ENCODE assay signal across 26 cellular contexts in the genomic region with DNA sequence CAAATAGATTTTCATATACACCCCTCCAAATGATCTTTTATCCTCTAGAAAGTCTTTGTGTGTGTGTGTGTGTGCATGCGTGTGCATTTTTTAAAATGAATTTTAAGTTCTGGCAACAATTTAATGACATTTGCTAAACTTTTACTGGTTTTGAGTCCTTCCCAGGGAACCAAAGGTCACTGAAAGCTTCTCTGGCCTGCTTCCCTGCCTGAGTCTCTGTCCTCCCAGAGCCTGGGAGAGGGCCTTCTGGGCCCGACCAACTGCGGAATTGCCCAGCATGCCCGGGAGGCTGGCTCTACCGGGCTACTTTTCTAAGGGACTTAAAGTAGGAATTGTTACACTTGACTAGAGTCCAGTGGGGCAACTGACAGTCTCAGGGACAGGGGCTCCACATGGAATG. TPM values are rescaled to one million over a fixed set of nuclear protein-coding genes. Genes with fewer than 3 reads are reported as not detected.
"Had no signal": no experiment of that assay in that cellular context is flagged by ENCODE, and none has a peak within 500 bp of the region (broad histone marks: within the 10 kb centered on the region; RNA-seq: fewer than 3 reads in every experiment).

No MANE protein-coding gene starts in this region.

- H3K4me3 Mint-ChIP-seq: activated CD4-positive, alpha-beta memory T cell treated with anti-CD3 and anti-CD28 coated beads, Interleukin-2, amount 10 ng/mL, durations not matched to agents 7 days and 5 days; activated naive CD4-positive, alpha-beta T cell treated with anti-CD3 and anti-CD28 coated beads for 36 hours; activated T-cell treated with anti-CD3 and anti-CD28 coated beads, Interleukin-2, amount 50 U/mL, for 24 hours; brain; neural crest cell; T-helper 2 cell treated with Interferon-gamma antibody and Interleukin-4, amounts not matched to agents 5 μg/mL and 100 μg/mL, for 36 hours had no signal

- H3K27me3 ChIP-seq: esophagus muscularis mucosa, gastroesophageal sphincter, heart left ventricle, tibial nerve, uterus had no signal

- H3K27ac ChIP-seq: coronary artery, esophagus muscularis mucosa, gastroesophageal sphincter, heart left ventricle, uterus had no signal

- DNase-seq: activated CD4-positive, alpha-beta T cell treated with anti-CD3 and anti-CD28 coated beads for 4 hours; activated naive CD4-positive, alpha-beta T cell treated with anti-CD3 and anti-CD28 coated beads for 36 hours; activated T-cell treated with anti-CD3 and anti-CD28 coated beads, Interleukin-2, amount 50 U/mL, for 24 hours; anterior cingulate cortex; central memory CD4-positive, alpha-beta T cell; heart left ventricle; islet precursor cell; left colon; midbrain; stimulated activated CD4-positive, alpha-beta T cell treated with anti-CD3 and anti-CD28 coated beads, Interleukin-12 subunit alpha, Interleukin-12 subunit beta, amount 100 ng/mL, for 4 hours; stimulated activated CD4-positive, alpha-beta T cell treated with anti-CD3 and anti-CD28 coated beads, Interleukin-1b, Interleukin-23, amount 100 ng/mL, for 48 hours; stimulated activated CD8-positive, alpha-beta memory T cell treated with anti-CD3 and anti-CD28 coated beads, Interleukin-4, amount 100 ng/mL, for 48 hours; stimulated activated naive CD4-positive, alpha-beta T cell treated with Interleukin-2 at 50 U/mL for 16 hours; substantia nigra; uterus had no signal

- ATAC-seq: gastroesophageal sphincter, heart left ventricle, left colon had no signal

- H3K36me3 Mint-ChIP-seq: brain had no signal

- H3K4me3 ChIP-seq: coronary artery, esophagus muscularis mucosa, gastroesophageal sphincter, heart left ventricle, tibial nerve, uterus had no signal

- FAIRE-seq: TTC549 had no signal

- H3K4me1 ChIP-seq: tibial nerve, uterus had no signal

- H3K36me3 ChIP-seq: esophagus muscularis mucosa, gastroesophageal sphincter, heart left ventricle, tibial nerve, uterus had no signal

- H3K9me3 ChIP-seq: esophagus muscularis mucosa, gastroesophageal sphincter, heart left ventricle, tibial nerve, uterus had no signal

- H3K27ac Mint-ChIP-seq: activated naive CD4-positive, alpha-beta T cell treated with anti-CD3 and anti-CD28 coated beads for 36 hours; activated T-cell treated with anti-CD3 and anti-CD28 coated beads, Interleukin-2, amount 50 U/mL, for 24 hours; brain; progenitor cell of endocrine pancreas; T-helper 2 cell treated with Interferon-gamma antibody and Interleukin-4, amounts not matched to agents 5 μg/mL and 100 μg/mL, for 36 hours had no signal

- H3K9me3 Mint-ChIP-seq: activated CD4-positive, alpha-beta memory T cell treated with anti-CD3 and anti-CD28 coated beads, Interleukin-2, amount 10 ng/mL, durations not matched to agents 7 days and 5 days; activated naive CD4-positive, alpha-beta T cell treated with anti-CD3 and anti-CD28 coated beads for 36 hours; activated T-cell treated with anti-CD3 and anti-CD28 coated beads, Interleukin-2, amount 50 U/mL, for 24 hours; neural crest cell; T-helper 2 cell treated with Interferon-gamma antibody and Interleukin-4, amounts not matched to agents 5 μg/mL and 100 μg/mL, for 36 hours had no signal

RNA-seq across cellular contexts. Expression of gene RBPMS2, which starts 7.4 kb away (rescaled TPM):
- total RNA-seq: activated CD4-positive, alpha-beta memory T cell treated with anti-CD3 and anti-CD28 coated beads, Interleukin-2, amount 10 ng/mL, durations not matched to agents 7 days and 5 days; activated naive CD4-positive, alpha-beta T cell treated with anti-CD3 and anti-CD28 coated beads for 36 hours; myocyte had no signal
